9 cellular contexts compared by ENCODE assay signal in genomic region chr10:124708922-124709520, GRCh38. TPM values are rescaled to one million over a fixed set of nuclear protein-coding genes. Genes with fewer than 3 reads are reported as not detected.
A peak's percentile ranks its signal among the peaks of the same experiment; 100 is the strongest.
DNase-seq lines count a peak whose midpoint lies in the region; ATAC-seq and TF ChIP-seq lines count a peak whose summit lies in the region.
"Had no signal": no experiment of that assay in that cellular context is flagged by ENCODE, and none has a peak within 500 bp of the region (broad histone marks: within the 10 kb centered on the region; RNA-seq: fewer than 3 reads in every experiment).

No MANE protein-coding gene starts in this region.

- H3K36me3 Mint-ChIP-seq in activated T-cell treated with anti-CD3 and anti-CD28 coated beads, Interleukin-2, amount 50 U/mL, for 72 hours (ENCODE audit: insufficient read depth in 2 of 2), result peaks cover 3 to 11% of the 10 kb centered on the region in 2 donors
- H3K36me3 Mint-ChIP-seq in central memory CD8-positive, alpha-beta T cell (ENCODE audit: insufficient read depth), result peaks cover 25% of the 10 kb centered on the region

- no peak for TF ChIP-seq CTCF in upper lobe of right lung (IDR thresholded peaks at IDR 0.05)

- H3K4me1 ChIP-seq in muscle layer of colon (ENCODE audit: insufficient read depth, low read length), result peaks cover 58% of the 10 kb centered on the region
- peaks cover 68% of the 10 kb centered on the region for H3K4me1 ChIP-seq in upper lobe of right lung

- intact Hi-C loops in upper lobe of right lung (cut with DNase I), result no loop called here

- H3K9ac ChIP-seq in muscle layer of colon (ENCODE audit: low read length), result no peak overlapping the region

- H3K4me3 Mint-ChIP-seq in activated T-cell treated with anti-CD3 and anti-CD28 coated beads, Interleukin-2, amount 50 U/mL, for 72 hours, result peak overlapping the region in 1 of 2 donors; percentile 19
- H3K4me3 Mint-ChIP-seq in central memory CD8-positive, alpha-beta T cell, result peak overlapping the region; percentile 58

- no peak for ATAC-seq in activated T-cell treated with anti-CD3 and anti-CD28 coated beads, Interleukin-2, amount 50 U/mL, for 72 hours (replicated peaks in 1 of 2)
- peak; percentile 42 for ATAC-seq in central memory CD8-positive, alpha-beta T cell (replicated peaks; ENCODE audit: extremely low read depth, poor library complexity, severe bottlenecking)
- no peak for ATAC-seq in upper lobe of right lung

- H3K27me3 ChIP-seq in muscle layer of colon (ENCODE audit: control insufficient read depth in 1 of 2, insufficient read depth in 2 of 2, low read length in 2 of 2) (no peaks in the 10 kb centered on the region), upper lobe of right lung (no peaks in the 10 kb centered on the region), MG63 (no peaks in the 10 kb centered on the region)

- H3K27ac ChIP-seq in muscle layer of colon (ENCODE audit: low read depth, low read length) (peak overlapping the region; percentile 0), upper lobe of right lung (peak overlapping the region; percentile 67)

- H3K27ac Mint-ChIP-seq in activated T-cell treated with anti-CD3 and anti-CD28 coated beads, Interleukin-2, amount 50 U/mL, for 72 hours, result peak overlapping the region; percentile 90
- peak overlapping the region; percentile 98 for H3K27ac Mint-ChIP-seq in central memory CD8-positive, alpha-beta T cell (ENCODE audit: low read depth)

- H3K4me3 ChIP-seq in muscle layer of colon (ENCODE audit: low read depth in 1 of 2, low read length in 2 of 2) (no peak overlapping the region), upper lobe of right lung (no peak overlapping the region), MG63 (no peak overlapping the region)

- H3K36me3 ChIP-seq in muscle layer of colon (ENCODE audit: insufficient read depth, low read length) (peaks cover 13% of the 10 kb centered on the region), upper lobe of right lung (no peaks in the 10 kb centered on the region), MG63 (peaks cover 11% of the 10 kb centered on the region)

- no peaks in the 10 kb centered on the region for H3K9me3 ChIP-seq in muscle layer of colon (ENCODE audit: low read length)
- H3K9me3 ChIP-seq in upper lobe of right lung, result no peaks in the 10 kb centered on the region
- H3K9me3 ChIP-seq in MG63, result no peaks in the 10 kb centered on the region

- H3K9me3 Mint-ChIP-seq in activated T-cell treated with anti-CD3 and anti-CD28 coated beads, Interleukin-2, amount 50 U/mL, for 72 hours, result no peaks in the 10 kb centered on the region
- H3K9me3 Mint-ChIP-seq in central memory CD8-positive, alpha-beta T cell, result no peaks in the 10 kb centered on the region

- no peaks in the 10 kb centered on the region for H3K27me3 Mint-ChIP-seq in activated T-cell treated with anti-CD3 and anti-CD28 coated beads, Interleukin-2, amount 50 U/mL, for 72 hours (ENCODE audit: low read depth)
- H3K27me3 Mint-ChIP-seq in central memory CD8-positive, alpha-beta T cell, result no peaks in the 10 kb centered on the region

- no peak for DNase-seq in activated T-cell treated with anti-CD3 and anti-CD28 coated beads, Interleukin-2, amount 50 U/mL, for 72 hours
- no peak for DNase-seq in activated T-cell treated with anti-CD3 and anti-CD28 coated beads, Interleukin-2, amount 50 U/mL, for 1 hour
- no peak for DNase-seq in central memory CD8-positive, alpha-beta T cell (ENCODE audit: low spot score in 2 of 2)
- DNase-seq in upper lobe of right lung, result no peak
- DNase-seq in superior temporal gyrus (ENCODE audit: extremely low spot score), result no peak
- no peak for DNase-seq in NK-92 (lab: John Stamatoyannopoulos, UW; ENCODE audit: unreplicated experiment)
- DNase-seq in MG63, result no peak
- DNase-seq: activated naive CD4-positive, alpha-beta T cell treated with anti-CD3 and anti-CD28 coated beads, Interleukin-2, amount 50 U/mL, for 16 hours had no signal

- H3K4me1 Mint-ChIP-seq in activated T-cell treated with anti-CD3 and anti-CD28 coated beads, Interleukin-2, amount 50 U/mL, for 72 hours (ENCODE audit: low read depth), result peaks cover 86% of the 10 kb centered on the region
- peaks cover 87% of the 10 kb centered on the region for H3K4me1 Mint-ChIP-seq in central memory CD8-positive, alpha-beta T cell

RNA-seq across cellular contexts. Expression of gene FAM53B, which starts 35.2 kb away (rescaled TPM):
- 10 to 100 TPM; 30.0 to 37.7 TPM for total RNA-seq in activated T-cell treated with anti-CD3 and anti-CD28 coated beads, Interleukin-2, amount 50 U/mL, for 72 hours
- 31.4 TPM for total RNA-seq in upper lobe of right lung
- 14.4 and 15.8 TPM in 2 replicates for total RNA-seq in MG63 (2014; rRNA removed; shearing (Covaris generic); ENCODE audit: low replicate concordance)
